ENCODE assay signal across 8 cellular contexts in the genomic region with DNA sequence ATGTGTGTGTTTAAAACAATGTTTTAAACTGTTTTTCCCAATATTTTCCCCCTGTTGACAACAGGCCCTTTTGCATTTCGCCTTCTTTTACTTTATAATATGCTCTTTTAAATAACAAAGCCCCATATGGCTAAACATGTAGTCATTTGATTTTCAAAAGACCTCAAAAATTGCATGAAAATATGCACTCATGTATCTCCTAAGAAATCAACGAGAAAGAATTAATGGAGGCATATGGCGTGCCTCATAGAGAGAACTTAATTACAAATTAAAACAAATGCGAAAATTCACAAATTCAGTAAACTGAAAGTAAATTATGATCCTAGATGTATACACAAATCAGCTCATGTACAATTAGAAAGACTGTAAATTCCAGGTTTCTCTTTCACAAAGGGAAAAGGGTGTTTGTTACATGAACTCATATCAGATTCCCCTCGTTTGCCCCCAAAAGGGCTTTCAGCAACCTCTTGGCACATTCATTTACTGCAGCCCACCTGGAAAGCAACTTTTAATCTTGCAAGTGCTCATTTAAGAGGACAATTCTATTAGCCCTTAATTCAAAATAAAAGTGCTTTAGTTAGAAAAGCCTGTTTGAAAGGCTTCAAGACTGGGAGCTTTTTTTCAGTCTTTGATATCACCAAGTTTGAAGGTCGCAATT.
DNase-seq lines count a peak whose midpoint lies in the region; ATAC-seq and TF ChIP-seq lines count a peak whose summit lies in the region.

No MANE protein-coding gene starts in this region.

- H3K27me3 Mint-ChIP-seq in dendritic cell treated with granulocyte-macrophage colony-stimulating factor and Interleukin-4, amounts not matched to agents 40 ng/mL and 50 ng/mL, for 4 days: peaks cover 3% of the 10 kb centered on the region

- no peak for TF ChIP-seq CTCF in C4-2B (conservative IDR thresholded peaks at IDR 0.05)
- no peak for TF ChIP-seq CTCF in neural cell (IDR thresholded peaks at IDR 0.05; ENCODE audit: poor library complexity, severe bottlenecking)

- no peaks in the 10 kb centered on the region for H3K9me2 ChIP-seq in neural cell (ENCODE audit: insufficient read depth, low read length)

- H3K4me3 Mint-ChIP-seq in dendritic cell treated with granulocyte-macrophage colony-stimulating factor and Interleukin-4, amounts not matched to agents 40 ng/mL and 50 ng/mL, for 4 days: peak overlapping the region; percentile 83

- H3K27me3 ChIP-seq in MG63 (no peaks in the 10 kb centered on the region), neural cell (ENCODE audit: insufficient read depth, low read depth, low read length) (peaks cover 14% of the 10 kb centered on the region)

- H3F3A ChIP-seq in neural cell (ENCODE audit: insufficient read depth, low read length, poor library complexity, severe bottlenecking): no peaks in the 10 kb centered on the region

- H3K9ac ChIP-seq in neural cell (ENCODE audit: low read length): peak overlapping the region; percentile 64

- peak overlapping the region; percentile 80 for H3K27ac Mint-ChIP-seq in dendritic cell treated with granulocyte-macrophage colony-stimulating factor and Interleukin-4, amounts not matched to agents 40 ng/mL and 50 ng/mL, for 4 days

- no peaks in the 10 kb centered on the region for H3K9me3 ChIP-seq in MG63
- H3K9me3 ChIP-seq in neural cell (ENCODE audit: low read length): no peaks in the 10 kb centered on the region

- no peaks in the 10 kb centered on the region for H3K36me3 ChIP-seq in MG63
- H3K36me3 ChIP-seq in neural cell (ENCODE audit: insufficient read depth, low read length): no peaks in the 10 kb centered on the region

- no peaks in the 10 kb centered on the region for H4K20me1 ChIP-seq in neural cell (ENCODE audit: insufficient read depth)

- TF ChIP-seq EP300 in neural cell (conservative IDR thresholded peaks at IDR 0.05; ENCODE audit: poor library complexity, severe bottlenecking): no peak

- no peaks in the 10 kb centered on the region for H3K79me2 ChIP-seq in neural cell (replicated peaks; ENCODE audit: insufficient read depth, low read length)

- intact Hi-C loops in dendritic cell treated with granulocyte-macrophage colony-stimulating factor and Interleukin-4, amounts not matched to agents 40 ng/mL and 50 ng/mL, for 4 days (cut with micrococcal nuclease): loop anchor here (5.0 kb wide), 4 partner anchors 63 to 577 kb away; a partner anchor contains a TSS

- H3K36me3 Mint-ChIP-seq in dendritic cell treated with granulocyte-macrophage colony-stimulating factor and Interleukin-4, amounts not matched to agents 40 ng/mL and 50 ng/mL, for 4 days (ENCODE audit: low read depth): no peaks in the 10 kb centered on the region

- H3K4me2 ChIP-seq in neural cell (ENCODE audit: low read length): no peak overlapping the region

- H3K9me3 Mint-ChIP-seq in dendritic cell treated with granulocyte-macrophage colony-stimulating factor and Interleukin-4, amounts not matched to agents 40 ng/mL and 50 ng/mL, for 4 days: no peaks in the 10 kb centered on the region

- H3K4me3 ChIP-seq in MG63 (peak overlapping the region; percentile 55), neural cell (ENCODE audit: low read length) (peak overlapping the region; percentile 70)

- no peak overlapping the region for H2AFZ ChIP-seq in neural cell (ENCODE audit: low read depth, low read length)

- ATAC-seq in GM18861 (IDR thresholded peaks at IDR 0.05; ENCODE audit: unreplicated experiment): no peak
- no peak for ATAC-seq in HG02981 (IDR thresholded peaks at IDR 0.05; ENCODE audit: unreplicated experiment)

- TF ChIP-seq RAD21 in neural cell (conservative IDR thresholded peaks at IDR 0.05): no peak

- H3K4me1 Mint-ChIP-seq in dendritic cell treated with granulocyte-macrophage colony-stimulating factor and Interleukin-4, amounts not matched to agents 40 ng/mL and 50 ng/mL, for 4 days (ENCODE audit: low read depth): peaks cover 39% of the 10 kb centered on the region

- peak overlapping the region; percentile 20; the same call in 1 of the 2 replicates for H3K27ac ChIP-seq in C4-2B
- no peak overlapping the region for H3K27ac ChIP-seq in neural cell (ENCODE audit: low read length)

- DNase-seq in MG63 (no peak), HUDEP-2 (lab: John Stamatoyannopoulos, UW; ENCODE audit: unreplicated experiment in 76 of 76) (no peak), NCI-H82 treated with DMSO at 0.1 percent for 48 hours (lab: John Stamatoyannopoulos, UW; ENCODE audit: unreplicated experiment) (no peak)

TF ChIP-seq in neural cell, 6 proteins besides CTCF, POLR2A, EP300 and RAD21:
- TF ChIP-seq SMC3 (conservative IDR thresholded peaks at IDR 0.05; ENCODE audit: poor library complexity) (no peak), TAF1 (IDR thresholded peaks at IDR 0.05; ENCODE audit: low read depth) (no peak), POLR2AphosphoS5 (IDR thresholded peaks at IDR 0.05) (no peak), EZH2 (IDR thresholded peaks at IDR 0.05; ENCODE audit: borderline replicate concordance, insufficient read depth, low read length, poor library complexity, severe bottlenecking) (no peak), MXI1 (conservative IDR thresholded peaks at IDR 0.05; ENCODE audit: poor library complexity, severe bottlenecking) (no peak)
- TF ChIP-seq, protein P1, sequence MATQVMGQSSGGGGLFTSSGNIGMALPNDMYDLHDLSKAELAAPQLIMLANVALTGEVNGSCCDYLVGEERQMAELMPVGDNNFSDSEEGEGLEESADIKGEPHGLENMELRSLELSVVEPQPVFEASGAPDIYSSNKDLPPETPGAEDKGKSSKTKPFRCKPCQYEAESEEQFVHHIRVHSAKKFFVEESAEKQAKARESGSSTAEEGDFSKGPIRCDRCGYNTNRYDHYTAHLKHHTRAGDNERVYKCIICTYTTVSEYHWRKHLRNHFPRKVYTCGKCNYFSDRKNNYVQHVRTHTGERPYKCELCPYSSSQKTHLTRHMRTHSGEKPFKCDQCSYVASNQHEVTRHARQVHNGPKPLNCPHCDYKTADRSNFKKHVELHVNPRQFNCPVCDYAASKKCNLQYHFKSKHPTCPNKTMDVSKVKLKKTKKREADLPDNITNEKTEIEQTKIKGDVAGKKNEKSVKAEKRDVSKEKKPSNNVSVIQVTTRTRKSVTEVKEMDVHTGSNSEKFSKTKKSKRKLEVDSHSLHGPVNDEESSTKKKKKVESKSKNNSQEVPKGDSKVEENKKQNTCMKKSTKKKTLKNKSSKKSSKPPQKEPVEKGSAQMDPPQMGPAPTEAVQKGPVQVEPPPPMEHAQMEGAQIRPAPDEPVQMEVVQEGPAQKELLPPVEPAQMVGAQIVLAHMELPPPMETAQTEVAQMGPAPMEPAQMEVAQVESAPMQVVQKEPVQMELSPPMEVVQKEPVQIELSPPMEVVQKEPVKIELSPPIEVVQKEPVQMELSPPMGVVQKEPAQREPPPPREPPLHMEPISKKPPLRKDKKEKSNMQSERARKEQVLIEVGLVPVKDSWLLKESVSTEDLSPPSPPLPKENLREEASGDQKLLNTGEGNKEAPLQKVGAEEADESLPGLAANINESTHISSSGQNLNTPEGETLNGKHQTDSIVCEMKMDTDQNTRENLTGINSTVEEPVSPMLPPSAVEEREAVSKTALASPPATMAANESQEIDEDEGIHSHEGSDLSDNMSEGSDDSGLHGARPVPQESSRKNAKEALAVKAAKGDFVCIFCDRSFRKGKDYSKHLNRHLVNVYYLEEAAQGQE (IDR thresholded peaks at IDR 0.05; ENCODE audit: borderline replicate concordance): no peak
TF ChIP-seq in neural cell: peak in this region for 0.
